Comparison of ENCODE assay signal across 15 cellular contexts in the genomic region with DNA sequence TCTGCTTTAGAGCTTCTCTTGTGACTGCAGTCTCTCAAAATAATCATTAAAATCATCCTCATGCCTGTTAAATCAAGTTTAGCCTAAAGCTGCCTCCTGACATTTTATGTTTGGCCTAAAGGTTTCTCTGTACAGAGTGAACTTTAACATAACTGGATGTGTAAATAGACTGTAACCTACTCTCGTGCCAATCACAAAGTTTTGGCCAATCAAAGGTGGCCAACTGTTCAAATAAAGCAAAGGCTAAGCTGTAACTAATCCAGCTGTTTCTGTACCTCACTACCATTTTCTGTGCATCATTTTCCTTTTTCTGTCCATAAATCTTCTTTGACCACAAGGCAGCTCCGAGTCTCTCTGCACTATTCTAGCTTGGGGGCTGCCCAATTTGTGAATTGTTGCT.
"Had no signal": no experiment of that assay in that cellular context is flagged by ENCODE, and none has a peak within 500 bp of the region (broad histone marks: within the 10 kb centered on the region; RNA-seq: fewer than 3 reads in every experiment).

No MANE protein-coding gene starts in this region.

- H3K27ac ChIP-seq: dorsolateral prefrontal cortex, ovary, testis, tibial nerve had no signal

- ATAC-seq: natural killer cell, right cardiac atrium had no signal

- H2AFZ ChIP-seq: hepatocyte had no signal

- H3K27me3 ChIP-seq: hepatocyte, ovary, testis, tibial nerve had no signal

- DNase-seq: cortex of kidney; dorsolateral prefrontal cortex; effector CD8-positive, alpha-beta T cell; foreskin melanocyte; head of caudate nucleus; mammary epithelial cell; natural killer cell; nucleus accumbens; ovary; right cardiac atrium; stimulated activated CD4-positive, alpha-beta T cell treated with anti-CD3 and anti-CD28 coated beads, Interleukin-2, amount 100 ng/mL, for 48 hours; testis had no signal

- H3K4me2 ChIP-seq: hepatocyte, smooth muscle cell had no signal

- H3K4me1 ChIP-seq: testis, tibial nerve had no signal

- H3K9me3 ChIP-seq: ovary, testis, tibial nerve had no signal

- H3K4me3 ChIP-seq: dorsolateral prefrontal cortex, hepatocyte, ovary, smooth muscle cell, testis, tibial nerve had no signal

- H3K36me3 ChIP-seq: ovary, tibial nerve had no signal

- H3K79me2 ChIP-seq: hepatocyte had no signal
